8 cellular contexts compared by ENCODE assay signal in the genomic region with DNA sequence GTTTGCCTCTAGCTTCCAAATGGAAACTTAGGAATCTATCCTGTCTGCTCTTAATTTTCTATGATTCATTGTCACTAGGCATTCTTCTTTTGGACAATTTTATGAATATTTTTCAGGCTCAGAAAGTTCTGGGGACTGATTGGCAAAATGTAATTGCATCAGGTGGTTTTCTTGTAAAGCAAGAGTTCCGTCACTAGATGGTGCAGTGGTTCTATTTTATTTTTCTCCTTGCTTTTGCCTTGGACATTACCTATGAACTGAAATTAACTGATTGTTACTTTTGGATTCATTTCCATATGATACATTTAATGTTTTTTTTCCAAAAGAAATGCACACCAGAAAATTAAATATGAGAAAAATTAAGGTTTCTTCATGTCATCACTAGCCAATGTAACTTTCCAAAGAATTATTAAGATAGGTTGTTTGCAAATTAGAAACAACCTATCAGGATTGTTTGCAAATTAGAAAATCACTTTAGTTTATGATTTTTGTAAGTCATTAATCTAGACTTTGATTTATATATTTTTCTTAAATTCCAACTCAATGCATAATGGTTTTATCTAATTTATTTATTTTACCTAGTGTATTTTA. TPM values are rescaled to one million over a fixed set of nuclear protein-coding genes. Genes with fewer than 3 reads are reported as not detected.
DNase-seq lines count a peak whose midpoint lies in the region; ATAC-seq and TF ChIP-seq lines count a peak whose summit lies in the region.

No MANE protein-coding gene starts in this region.

- H3K4me1 ChIP-seq in Caco-2: peaks cover 46% of the 10 kb centered on the region
- H3K4me1 ChIP-seq in skeletal muscle satellite cell (ENCODE audit: control insufficient read depth, insufficient read depth, low read length): peaks cover 31% of the 10 kb centered on the region

- BruUV-seq in Caco-2 (replicated peaks; lab: Mats Ljungman, UMichigan): no TSS peak

- no peak overlapping the region for H3K4me2 ChIP-seq in skeletal muscle satellite cell (ENCODE audit: low read length)

- no peaks in the 10 kb centered on the region for H3K36me3 Mint-ChIP-seq in Caco-2 (ENCODE audit: insufficient read depth, unreplicated experiment)

- POLR2A ChIA-PET in Caco-2 (lab: Charles Lee): no interaction called here

- no peak overlapping the region for H3K4me3 Mint-ChIP-seq in Caco-2 (ENCODE audit: unreplicated experiment)

- H3K36me3 ChIP-seq in Caco-2 (ENCODE audit: control insufficient read depth, insufficient read depth, low read length) (no peaks in the 10 kb centered on the region), skeletal muscle satellite cell (ENCODE audit: insufficient read depth, low read length) (no peaks in the 10 kb centered on the region)

- H3K9me3 ChIP-seq in Caco-2 (peaks cover 5% of the 10 kb centered on the region; the same call in 1 of the 2 replicates), skeletal muscle satellite cell (replicated peaks; ENCODE audit: low read length) (no peaks in the 10 kb centered on the region)

- H3K9ac ChIP-seq in skeletal muscle satellite cell (ENCODE audit: low read depth, low read length): peak overlapping the region; percentile 82

- no peak overlapping the region for H3K4me3 ChIP-seq in Caco-2 (ENCODE audit: low read depth, low read length)
- no peak overlapping the region for H3K4me3 ChIP-seq in fibroblast of the aortic adventitia (ENCODE audit: low read depth, low read length)
- no peak overlapping the region for H3K4me3 ChIP-seq in skeletal muscle satellite cell (ENCODE audit: low read length)

- H3K27me3 ChIP-seq in Caco-2 (replicated peaks; ENCODE audit: control insufficient read depth, insufficient read depth, low read length) (no peaks in the 10 kb centered on the region), skeletal muscle satellite cell (ENCODE audit: control insufficient read depth, insufficient read depth, low read length) (no peaks in the 10 kb centered on the region)

- H3K27ac Mint-ChIP-seq in Caco-2 (ENCODE audit: unreplicated experiment): peak overlapping the region; percentile 59

- DNase-seq in Caco-2 (peak in 1 of 2 experiments; percentile 60), HT-29 (ENCODE audit: low spot score) (peak; percentile 77), RPMI7951 (ENCODE audit: low read depth) (peak; percentile 57), fibroblast of the aortic adventitia (ENCODE audit: low read depth) (peak; percentile 83), UCSD-AML1 (lab: John Stamatoyannopoulos, UW; ENCODE audit: unreplicated experiment) (no peak)

- H3K4me1 Mint-ChIP-seq in Caco-2 (ENCODE audit: low read depth, unreplicated experiment): peaks cover 43% of the 10 kb centered on the region

- no peaks in the 10 kb centered on the region for H3K9me3 Mint-ChIP-seq in Caco-2 (ENCODE audit: unreplicated experiment)

- intact Hi-C loops in Caco-2 (cut with micrococcal nuclease; ENCODE audit: unreplicated experiment): loop anchor here (1.0 to 10.0 kb wide), 8 partner anchors 13 to 1021 kb away; no protein-coding TSS in a partner anchor

- ATAC-seq in GM21367 (IDR thresholded peaks at IDR 0.05; ENCODE audit: unreplicated experiment) (no peak), HG02642 (IDR thresholded peaks at IDR 0.05; ENCODE audit: poor library complexity, unreplicated experiment) (no peak)

- peak; percentile 40 to 79 for TF ChIP-seq CTCF in Caco-2 (IDR thresholded peaks at IDR 0.05; ENCODE audit: insufficient read depth in 1 of 2, low read depth in 1 of 2, low read length in 1 of 2, severe bottlenecking in 1 of 2, unreplicated experiment in 1 of 2)
- peak; percentile 55 for TF ChIP-seq CTCF in fibroblast of the aortic adventitia (IDR thresholded peaks at IDR 0.05; ENCODE audit: insufficient read depth, low read length)

- CTCF ChIA-PET in Caco-2 (lab: Charles Lee): no interaction called here

- no peaks in the 10 kb centered on the region for H3K27me3 Mint-ChIP-seq in Caco-2 (ENCODE audit: insufficient read depth, unreplicated experiment)

RNA-seq across cellular contexts. Expression of gene TMEM170B, which starts 48.0 kb away (rescaled TPM):
- 3.1 and 4.0 TPM in 2 replicates for total RNA-seq in Caco-2 (2022)
- 0.42 and 0.56 TPM in 2 replicates for total RNA-seq in HT-29 (2014; rRNA removed; shearing (Covaris generic))
- 0.39 and 0.60 TPM in 2 replicates for total RNA-seq in RPMI7951 (2014; rRNA removed; shearing (Covaris generic))
- 1.4 and 2.5 TPM in 2 replicates for total RNA-seq in fibroblast of the aortic adventitia (ENCODE audit: low replicate concordance)
- total RNA-seq in skeletal muscle satellite cell (2012; rRNA removed): 1.0 and 1.3 TPM in 2 replicates
